8 cellular contexts compared by ENCODE assay signal in the genomic region with DNA sequence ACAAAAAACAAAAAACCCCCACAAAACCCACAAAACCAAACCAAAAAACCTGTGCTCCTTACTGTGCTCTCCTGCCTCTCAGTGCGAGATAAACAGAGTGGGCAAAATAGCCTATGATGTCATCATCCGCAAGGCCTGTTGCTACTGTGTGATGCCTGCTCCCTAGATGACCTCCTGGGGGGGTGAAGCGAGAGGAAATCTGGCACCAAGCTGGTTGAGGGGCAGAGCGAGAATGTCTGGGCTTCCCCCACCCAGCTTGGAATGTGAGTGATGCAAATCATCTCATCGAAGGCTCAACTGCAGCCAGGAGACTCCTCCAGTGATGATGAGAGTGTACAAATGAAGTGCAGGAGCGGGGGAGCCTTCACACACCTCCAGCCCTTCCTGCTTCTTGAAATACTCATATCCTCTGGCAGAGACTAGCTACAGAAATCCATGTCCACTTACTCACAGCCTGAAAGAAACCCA. TPM values are rescaled to one million over a fixed set of nuclear protein-coding genes. Genes with fewer than 3 reads are reported as not detected.
DNase-seq lines count a peak whose midpoint lies in the region; ATAC-seq, FAIRE-seq and TF ChIP-seq lines count a peak whose summit lies in the region.

No MANE protein-coding gene starts in this region.

- CTCF ChIA-PET in activated CD8-positive, alpha-beta T cell treated with anti-CD3 and anti-CD28 coated beads for 36 hours (lab: Charles Lee), result interaction anchor here (1.1 kb wide), 1 partner anchor 23 kb away, joined by 3 read pairs; no protein-coding TSS in a partner anchor
- CTCF ChIA-PET in activated CD8-positive, alpha-beta T cell treated with anti-CD3 and anti-CD28 coated beads, Interleukin-2, amount 10 ng/mL, durations not matched to agents 7 days and 5 days (lab: Charles Lee), result no interaction called here

- no peaks in the 10 kb centered on the region for H3K27me3 Mint-ChIP-seq in activated CD8-positive, alpha-beta T cell treated with anti-CD3 and anti-CD28 coated beads for 36 hours
- H3K27me3 Mint-ChIP-seq in activated CD8-positive, alpha-beta T cell treated with anti-CD3 and anti-CD28 coated beads, Interleukin-2, amount 10 ng/mL, durations not matched to agents 7 days and 5 days (ENCODE audit: low read depth), result peaks cover 10% of the 10 kb centered on the region

- peak; percentile 43 for ATAC-seq in activated CD8-positive, alpha-beta T cell treated with anti-CD3 and anti-CD28 coated beads for 36 hours
- no peak for ATAC-seq in activated CD8-positive, alpha-beta T cell treated with anti-CD3 and anti-CD28 coated beads, Interleukin-2, amount 10 ng/mL, durations not matched to agents 7 days and 5 days
- ATAC-seq in HG02798 (IDR thresholded peaks at IDR 0.05; ENCODE audit: poor library complexity, unreplicated experiment), result peak; percentile 54
- ATAC-seq in SK-N-SH treated with all-trans-retinoic acid at 6 μM for 48 hours, result peak; percentile 89
- ATAC-seq in HG03135 (IDR thresholded peaks at IDR 0.05; ENCODE audit: unreplicated experiment), result no peak

- H3K27ac Mint-ChIP-seq in activated CD8-positive, alpha-beta T cell treated with anti-CD3 and anti-CD28 coated beads for 36 hours, result no peak overlapping the region
- no peak overlapping the region for H3K27ac Mint-ChIP-seq in activated CD8-positive, alpha-beta T cell treated with anti-CD3 and anti-CD28 coated beads, Interleukin-2, amount 10 ng/mL, durations not matched to agents 7 days and 5 days

- TF ChIP-seq CTCF in activated CD8-positive, alpha-beta T cell treated with anti-CD3 and anti-CD28 coated beads for 36 hours (IDR thresholded peaks at IDR 0.05), result no peak

- POLR2A ChIA-PET in activated CD8-positive, alpha-beta T cell treated with anti-CD3 and anti-CD28 coated beads for 36 hours (lab: Charles Lee), result interaction anchor here (0.8 to 1.2 kb wide), 2 partner anchors 15 to 17 kb away, joined by 3 read pairs; no protein-coding TSS in a partner anchor
- POLR2A ChIA-PET in activated CD8-positive, alpha-beta T cell treated with anti-CD3 and anti-CD28 coated beads, Interleukin-2, amount 10 ng/mL, durations not matched to agents 7 days and 5 days (lab: Charles Lee), result no interaction called here

- H3K4me1 Mint-ChIP-seq in activated CD8-positive, alpha-beta T cell treated with anti-CD3 and anti-CD28 coated beads for 36 hours (ENCODE audit: low read depth), result peaks cover 30% of the 10 kb centered on the region
- peaks cover 25% of the 10 kb centered on the region for H3K4me1 Mint-ChIP-seq in activated CD8-positive, alpha-beta T cell treated with anti-CD3 and anti-CD28 coated beads, Interleukin-2, amount 10 ng/mL, durations not matched to agents 7 days and 5 days (ENCODE audit: low read depth)

- intact Hi-C loops in activated CD8-positive, alpha-beta T cell treated with anti-CD3 and anti-CD28 coated beads for 36 hours (cut with micrococcal nuclease), result no loop called here

- no peak for FAIRE-seq in GM19239 (lab: Jason Lieb, UNC)

- H3K36me3 Mint-ChIP-seq in activated CD8-positive, alpha-beta T cell treated with anti-CD3 and anti-CD28 coated beads for 36 hours (ENCODE audit: low read depth), result peaks cover 8% of the 10 kb centered on the region
- peaks cover 2% of the 10 kb centered on the region for H3K36me3 Mint-ChIP-seq in activated CD8-positive, alpha-beta T cell treated with anti-CD3 and anti-CD28 coated beads, Interleukin-2, amount 10 ng/mL, durations not matched to agents 7 days and 5 days (ENCODE audit: low read depth)

- H3K4me3 Mint-ChIP-seq in activated CD8-positive, alpha-beta T cell treated with anti-CD3 and anti-CD28 coated beads for 36 hours, result no peak overlapping the region
- H3K4me3 Mint-ChIP-seq in activated CD8-positive, alpha-beta T cell treated with anti-CD3 and anti-CD28 coated beads, Interleukin-2, amount 10 ng/mL, durations not matched to agents 7 days and 5 days, result no peak overlapping the region

- peaks cover 7% of the 10 kb centered on the region for H3K9me3 Mint-ChIP-seq in activated CD8-positive, alpha-beta T cell treated with anti-CD3 and anti-CD28 coated beads for 36 hours
- no peaks in the 10 kb centered on the region for H3K9me3 Mint-ChIP-seq in activated CD8-positive, alpha-beta T cell treated with anti-CD3 and anti-CD28 coated beads, Interleukin-2, amount 10 ng/mL, durations not matched to agents 7 days and 5 days (ENCODE audit: insufficient read depth)

- DNase-seq in activated CD8-positive, alpha-beta T cell treated with anti-CD3 and anti-CD28 coated beads for 36 hours, result peak; percentile 54
- no peak for DNase-seq in activated CD8-positive, alpha-beta T cell treated with anti-CD3 and anti-CD28 coated beads, Interleukin-2, amount 10 ng/mL, durations not matched to agents 7 days and 5 days
- DNase-seq in left kidney (ENCODE audit: low read depth, low spot score) (peak; percentile 67), GM19239 (ENCODE audit: insufficient read length, low spot score) (no peak), iPS-NIHi11 (ENCODE audit: low spot score) (no peak)

TF ChIP-seq in SK-N-SH treated with all-trans-retinoic acid at 6 μM for 48 hours, 23 proteins besides CTCF, POLR2A, EP300 and RAD21 (continues in another document):
- TF ChIP-seq ISL1 (CRISPR knock-in tag; IDR thresholded peaks at IDR 0.05) (peak; percentile 72), ARNTL (CRISPR knock-in tag; IDR thresholded peaks at IDR 0.05; ENCODE audit: borderline replicate concordance, low read depth) (no peak), PPARA (CRISPR knock-in tag; IDR thresholded peaks at IDR 0.05; ENCODE audit: borderline replicate concordance) (no peak), ZFP30 (CRISPR knock-in tag; IDR thresholded peaks at IDR 0.05) (no peak), ESRRG (CRISPR knock-in tag; IDR thresholded peaks at IDR 0.05) (no peak), ZNF70 (CRISPR knock-in tag; IDR thresholded peaks at IDR 0.05) (no peak), TCF4 (CRISPR knock-in tag; IDR thresholded peaks at IDR 0.05; ENCODE audit: borderline replicate concordance) (no peak), GLIS3 (CRISPR knock-in tag; IDR thresholded peaks at IDR 0.05) (no peak), CSDC2 (CRISPR knock-in tag; IDR thresholded peaks at IDR 0.05) (0 out of 2 replicates have a peak, but pooled peaks have one; percentile 58), BACH2 (CRISPR knock-in tag; IDR thresholded peaks at IDR 0.05; ENCODE audit: borderline replicate concordance) (no peak), ZC3H10 (CRISPR knock-in tag; IDR thresholded peaks at IDR 0.05) (no peak), ZFP3 (CRISPR knock-in tag; IDR thresholded peaks at IDR 0.05) (0 out of 2 replicates have a peak, but pooled peaks have one; percentile 52), ZNF8 (CRISPR knock-in tag; IDR thresholded peaks at IDR 0.05) (no peak), OSR1 (CRISPR knock-in tag; IDR thresholded peaks at IDR 0.05) (no peak)
- TF ChIP-seq, protein P1, sequence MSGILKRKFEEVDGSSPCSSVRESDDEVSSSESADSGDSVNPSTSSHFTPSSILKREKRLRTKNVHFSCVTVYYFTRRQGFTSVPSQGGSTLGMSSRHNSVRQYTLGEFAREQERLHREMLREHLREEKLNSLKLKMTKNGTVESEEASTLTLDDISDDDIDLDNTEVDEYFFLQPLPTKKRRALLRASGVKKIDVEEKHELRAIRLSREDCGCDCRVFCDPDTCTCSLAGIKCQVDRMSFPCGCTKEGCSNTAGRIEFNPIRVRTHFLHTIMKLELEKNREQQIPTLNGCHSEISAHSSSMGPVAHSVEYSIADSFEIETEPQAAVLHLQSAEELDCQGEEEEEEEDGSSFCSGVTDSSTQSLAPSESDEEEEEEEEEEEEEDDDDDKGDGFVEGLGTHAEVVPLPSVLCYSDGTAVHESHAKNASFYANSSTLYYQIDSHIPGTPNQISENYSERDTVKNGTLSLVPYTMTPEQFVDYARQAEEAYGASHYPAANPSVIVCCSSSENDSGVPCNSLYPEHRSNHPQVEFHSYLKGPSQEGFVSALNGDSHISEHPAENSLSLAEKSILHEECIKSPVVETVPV (CRISPR knock-in tag; IDR thresholded peaks at IDR 0.05), result no peak
- TF ChIP-seq, protein P2, sequence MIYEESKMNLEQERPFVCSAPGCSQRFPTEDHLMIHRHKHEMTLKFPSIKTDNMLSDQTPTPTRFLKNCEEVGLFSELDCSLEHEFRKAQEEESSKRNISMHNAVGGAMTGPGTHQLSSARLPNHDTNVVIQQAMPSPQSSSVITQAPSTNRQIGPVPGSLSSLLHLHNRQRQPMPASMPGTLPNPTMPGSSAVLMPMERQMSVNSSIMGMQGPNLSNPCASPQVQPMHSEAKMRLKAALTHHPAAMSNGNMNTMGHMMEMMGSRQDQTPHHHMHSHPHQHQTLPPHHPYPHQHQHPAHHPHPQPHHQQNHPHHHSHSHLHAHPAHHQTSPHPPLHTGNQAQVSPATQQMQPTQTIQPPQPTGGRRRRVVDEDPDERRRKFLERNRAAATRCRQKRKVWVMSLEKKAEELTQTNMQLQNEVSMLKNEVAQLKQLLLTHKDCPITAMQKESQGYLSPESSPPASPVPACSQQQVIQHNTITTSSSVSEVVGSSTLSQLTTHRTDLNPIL (CRISPR knock-in tag; IDR thresholded peaks at IDR 0.05; ENCODE audit: low read depth), result 0 out of 2 replicates have a peak, but pooled peaks have one; percentile 55
- TF ChIP-seq, protein P3, sequence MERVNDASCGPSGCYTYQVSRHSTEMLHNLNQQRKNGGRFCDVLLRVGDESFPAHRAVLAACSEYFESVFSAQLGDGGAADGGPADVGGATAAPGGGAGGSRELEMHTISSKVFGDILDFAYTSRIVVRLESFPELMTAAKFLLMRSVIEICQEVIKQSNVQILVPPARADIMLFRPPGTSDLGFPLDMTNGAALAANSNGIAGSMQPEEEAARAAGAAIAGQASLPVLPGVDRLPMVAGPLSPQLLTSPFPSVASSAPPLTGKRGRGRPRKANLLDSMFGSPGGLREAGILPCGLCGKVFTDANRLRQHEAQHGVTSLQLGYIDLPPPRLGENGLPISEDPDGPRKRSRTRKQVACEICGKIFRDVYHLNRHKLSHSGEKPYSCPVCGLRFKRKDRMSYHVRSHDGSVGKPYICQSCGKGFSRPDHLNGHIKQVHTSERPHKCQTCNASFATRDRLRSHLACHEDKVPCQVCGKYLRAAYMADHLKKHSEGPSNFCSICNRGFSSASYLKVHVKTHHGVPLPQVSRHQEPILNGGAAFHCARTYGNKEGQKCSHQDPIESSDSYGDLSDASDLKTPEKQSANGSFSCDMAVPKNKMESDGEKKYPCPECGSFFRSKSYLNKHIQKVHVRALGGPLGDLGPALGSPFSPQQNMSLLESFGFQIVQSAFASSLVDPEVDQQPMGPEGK (CRISPR knock-in tag; IDR thresholded peaks at IDR 0.05; ENCODE audit: borderline replicate concordance), result peak; percentile 96; the same call in 1 of the 2 replicates

RNA-seq across cellular contexts. Expression of a gene that starts 57.7 kb away (rescaled TPM):
- total RNA-seq in activated CD8-positive, alpha-beta T cell treated with anti-CD3 and anti-CD28 coated beads for 36 hours, result 10 to 100 TPM in 1 of 2 experiments, 1 to 10 TPM in 1; 6.5 to 12.5 TPM
- total RNA-seq in activated CD8-positive, alpha-beta T cell treated with anti-CD3 and anti-CD28 coated beads, Interleukin-2, amount 10 ng/mL, durations not matched to agents 7 days and 5 days, result 1 to 10 TPM; 5.0 to 6.5 TPM

Comparison
In these comparisons a context has a peak if more than half of its experiments do, and no peak if none do; other contexts are left out.
1. ATAC-seq: peak in activated CD8-positive, alpha-beta T cell treated with anti-CD3 and anti-CD28 coated beads for 36 hours (single experiment), HG02798 (single experiment) and SK-N-SH treated with all-trans-retinoic acid at 6 μM for 48 hours (single experiment); none in activated CD8-positive, alpha-beta T cell treated with anti-CD3 and anti-CD28 coated beads, Interleukin-2, amount 10 ng/mL, durations not matched to agents 7 days and 5 days (single experiment) and HG03135 (single experiment).
2. DNase-seq: peak in activated CD8-positive, alpha-beta T cell treated with anti-CD3 and anti-CD28 coated beads for 36 hours (single experiment) and left kidney (single experiment); none in activated CD8-positive, alpha-beta T cell treated with anti-CD3 and anti-CD28 coated beads, Interleukin-2, amount 10 ng/mL, durations not matched to agents 7 days and 5 days (single experiment), GM19239 (single experiment) and iPS-NIHi11 (single experiment).